ENCODE assay signal across 11 cellular contexts in genomic region chr13:96993660-96994029, GRCh38. TPM values are rescaled to one million over a fixed set of nuclear protein-coding genes. Genes with fewer than 3 reads are reported as not detected.
DNase-seq lines count a peak whose midpoint lies in the region; ATAC-seq and TF ChIP-seq lines count a peak whose summit lies in the region.
"Had no signal": no experiment of that assay in that cellular context is flagged by ENCODE, and none has a peak within 500 bp of the region (broad histone marks: within the 10 kb centered on the region; RNA-seq: fewer than 3 reads in every experiment).

No MANE protein-coding gene starts in this region.

- 17 to 18% methylated on average over 7 of the region's 7 CpGs for WGBS in aorta, 2 donors

- DNase-seq in Right ventricle myocardium inferior (ENCODE audit: missing footprints) (no peak), cardiac septum (ENCODE audit: low spot score) (no peak), fibroblast of the aortic adventitia (ENCODE audit: low read depth) (no peak), neural crest cell (ENCODE audit: low read depth, low spot score) (no peak), aorta (no peak), DMS79 (lab: John Stamatoyannopoulos, UW) (no peak)
- DNase-seq: kidney glomerular epithelial cell; stimulated activated CD4-positive, alpha-beta T cell treated with anti-CD3 and anti-CD28 coated beads, Interleukin-4, amount 100 ng/mL, for 4 hours had no signal

- H3K27ac Mint-ChIP-seq in neural crest cell (ENCODE audit: unreplicated experiment), result peak overlapping the region; percentile 25

- H3K4me1 ChIP-seq in aorta (ENCODE audit: control insufficient read depth in 1 of 2, insufficient read depth in 2 of 2, low read length in 2 of 2), result no peaks in the 10 kb centered on the region

- intact Hi-C loops in Right ventricle myocardium inferior (cut with DNase I), result no loop called here
- intact Hi-C loops in cardiac septum (cut with DNase I), result no loop called here
- intact Hi-C loops in aorta (cut with DNase I), result no loop called here

- H3K36me3 ChIP-seq in aorta (ENCODE audit: control insufficient read depth in 1 of 2, insufficient read depth in 2 of 2, low read length in 1 of 2), result no peaks in the 10 kb centered on the region

- peaks cover 17% of the 10 kb centered on the region for H3K4me1 Mint-ChIP-seq in neural crest cell

- no peaks in the 10 kb centered on the region for H3K9me3 ChIP-seq in aorta (ENCODE audit: control insufficient read depth, low read length)

- H3K9me3 Mint-ChIP-seq in neural crest cell, result peaks cover 6% of the 10 kb centered on the region

- peaks cover 64% of the 10 kb centered on the region for H3K27me3 Mint-ChIP-seq in neural crest cell (ENCODE audit: low read depth)

- ATAC-seq in Right ventricle myocardium inferior, result peak; percentile 28
- peak; percentile 41 for ATAC-seq in aorta (ENCODE audit: low FRiP score)
- no peak for ATAC-seq in HG03135 (IDR thresholded peaks at IDR 0.05; ENCODE audit: unreplicated experiment)
- ATAC-seq in HG03175 (IDR thresholded peaks at IDR 0.05; ENCODE audit: unreplicated experiment), result no peak

- H3K27ac ChIP-seq in aorta (ENCODE audit: low read depth in 1 of 2, low read length in 2 of 2), result no peak overlapping the region
- H3K27ac ChIP-seq: VCaP had no signal

- TF ChIP-seq CTCF in fibroblast of the aortic adventitia (IDR thresholded peaks at IDR 0.05; ENCODE audit: insufficient read depth, low read length) (no peak), neural crest cell (conservative IDR thresholded peaks at IDR 0.05) (no peak)

- H3K4me3 ChIP-seq in fibroblast of the aortic adventitia (ENCODE audit: low read depth, low read length) (peak overlapping the region; percentile 57), aorta (ENCODE audit: low read length in 2 of 2) (peak overlapping the region in 1 of 2 donors; percentile 1)

- H3K27me3 ChIP-seq in aorta (ENCODE audit: control insufficient read depth in 1 of 2, insufficient read depth in 2 of 2, low read length in 1 of 2), result no peaks in the 10 kb centered on the region

- H3K36me3 Mint-ChIP-seq in neural crest cell (ENCODE audit: low read depth), result peaks cover 4% of the 10 kb centered on the region

- H3K4me3 Mint-ChIP-seq in neural crest cell, result peak overlapping the region; percentile 79

RNA-seq across cellular contexts. Expression of gene OXGR1, which starts 0.6 kb away (rescaled TPM):
- total RNA-seq in Right ventricle myocardium inferior (not detected), cardiac septum (not detected), fibroblast of the aortic adventitia (ENCODE audit: low replicate concordance) (not detected in 2 replicates), neural crest cell (0.42 and 0.77 TPM in 2 replicates), aorta (1 to 10 TPM in 1 of 2 donors, not detected in 1; 1.4 TPM)
- not detected for polyA plus RNA-seq in aorta

Comparison
In these comparisons a context has a peak if more than half of its experiments do, and no peak if none do; other contexts are left out.
1. ATAC-seq: peak in Right ventricle myocardium inferior (single experiment) and aorta (single experiment); none in HG03135 (single experiment) and HG03175 (single experiment).